Comparison of ENCODE assay signal across 22 cellular contexts in the genomic region with DNA sequence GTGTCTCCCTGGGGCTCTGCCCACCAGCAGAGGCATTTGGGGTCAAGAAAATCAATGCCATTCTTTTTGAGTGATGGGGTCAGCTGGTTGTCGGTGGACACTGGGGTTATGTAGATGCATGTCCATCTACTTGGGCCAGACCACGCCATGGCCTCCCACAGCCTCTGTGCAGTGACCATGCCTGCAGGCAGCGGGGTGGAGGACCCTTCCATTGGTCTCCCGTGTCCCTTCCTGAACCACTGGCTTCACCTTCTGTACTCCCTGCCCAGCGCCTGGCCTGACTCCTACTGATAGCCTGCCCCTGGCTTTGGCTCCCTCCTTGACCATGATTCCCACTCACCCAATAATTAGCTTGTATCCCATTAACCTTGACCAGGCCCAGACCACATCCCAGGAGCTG. TPM values are rescaled to one million over a fixed set of nuclear protein-coding genes. Genes with fewer than 3 reads are reported as not detected.
"Had no signal": no experiment of that assay in that cellular context is flagged by ENCODE, and none has a peak within 500 bp of the region (broad histone marks: within the 10 kb centered on the region; RNA-seq: fewer than 3 reads in every experiment).

No MANE protein-coding gene starts in this region.

- H3K9me3 ChIP-seq: adrenal gland had no signal

- H3K27me3 Mint-ChIP-seq: activated naive CD8-positive, alpha-beta T cell treated with anti-CD3 and anti-CD28 coated beads, Interleukin-2, amount 10 ng/mL, durations not matched to agents 7 days and 5 days had no signal

- H3K4me1 Mint-ChIP-seq: activated naive CD8-positive, alpha-beta T cell treated with anti-CD3 and anti-CD28 coated beads, Interleukin-2, amount 10 ng/mL, durations not matched to agents 7 days and 5 days had no signal

- H3K27ac ChIP-seq: adrenal gland, KMS-11, PC-9 had no signal

- H3K4me1 ChIP-seq: adrenal gland had no signal

- DNase-seq: activated CD4-positive, alpha-beta T cell treated with anti-CD3 and anti-CD28 coated beads for 48 hours; activated CD4-positive, alpha-beta T cell treated with anti-CD3 and anti-CD28 coated beads, Interleukin-2, amount 50 U/mL, for 4 hours; activated CD4-positive, CD25-positive, alpha-beta regulatory T cell treated with anti-CD3 and anti-CD28 coated beads, Interleukin-2, amount 50 U/mL, for 72 hours; activated CD8-positive, alpha-beta memory T cell treated with anti-CD3 and anti-CD28 coated beads, Interleukin-2, amount 50 U/mL, for 48 hours; activated CD8-positive, alpha-beta T cell treated with anti-CD3 and anti-CD28 coated beads, Interleukin-2, amount 10 ng/mL, durations not matched to agents 7 days and 5 days; activated naive CD4-positive, alpha-beta T cell treated with anti-CD3 and anti-CD28 coated beads, Interleukin-2, amount 50 U/mL, for 16 hours; activated naive CD8-positive, alpha-beta T cell treated with anti-CD3 and anti-CD28 coated beads, Interleukin-2, amount 10 ng/mL, durations not matched to agents 7 days and 5 days; activated T-cell treated with anti-CD3 and anti-CD28 coated beads, Interleukin-2, amount 50 U/mL, for 1 hour; adrenal gland; anterior cingulate cortex; central memory CD4-positive, alpha-beta T cell; NCI-H1105; NCI-H1436; NCI-H1694 treated with DMSO at 0.1 percent for 48 hours; NCI-H2029 treated with DMSO at 0.1 percent for 48 hours; NCI-H524; PC-9; SHP77 treated with DMSO at 0.1 percent for 48 hours had no signal

- H3K4me2 ChIP-seq: KMS-11, PC-9 had no signal

- H3K9ac ChIP-seq: KMS-11 had no signal

- H3K36me3 ChIP-seq: adrenal gland had no signal

- H3K27me3 ChIP-seq: adrenal gland had no signal

- H3K27ac Mint-ChIP-seq: activated CD8-positive, alpha-beta T cell treated with anti-CD3 and anti-CD28 coated beads, Interleukin-2, amount 10 ng/mL, durations not matched to agents 7 days and 5 days; activated naive CD8-positive, alpha-beta T cell treated with anti-CD3 and anti-CD28 coated beads, Interleukin-2, amount 10 ng/mL, durations not matched to agents 7 days and 5 days; T-helper 1 cell treated with Interleukin-12 subunit alpha and Interleukin-12 subunit beta and Interleukin-4 antibody, amounts not matched to agents 30 μg/mL and 1 μg/mL, for 36 hours had no signal

- H2AFZ ChIP-seq: PC-9 had no signal

- H3K4me3 ChIP-seq: adrenal gland, PC-9 had no signal

- H3K4me3 Mint-ChIP-seq: activated CD8-positive, alpha-beta T cell treated with anti-CD3 and anti-CD28 coated beads, Interleukin-2, amount 10 ng/mL, durations not matched to agents 7 days and 5 days; activated naive CD8-positive, alpha-beta T cell treated with anti-CD3 and anti-CD28 coated beads, Interleukin-2, amount 10 ng/mL, durations not matched to agents 7 days and 5 days; T-helper 1 cell treated with Interleukin-12 subunit alpha and Interleukin-12 subunit beta and Interleukin-4 antibody, amounts not matched to agents 30 μg/mL and 1 μg/mL, for 36 hours had no signal

- ATAC-seq: activated CD8-positive, alpha-beta T cell treated with anti-CD3 and anti-CD28 coated beads, Interleukin-2, amount 10 ng/mL, durations not matched to agents 7 days and 5 days had no signal

- H3K9me3 Mint-ChIP-seq: activated naive CD8-positive, alpha-beta T cell treated with anti-CD3 and anti-CD28 coated beads, Interleukin-2, amount 10 ng/mL, durations not matched to agents 7 days and 5 days; T-helper 1 cell treated with Interleukin-12 subunit alpha and Interleukin-12 subunit beta and Interleukin-4 antibody, amounts not matched to agents 30 μg/mL and 1 μg/mL, for 36 hours had no signal

RNA-seq across cellular contexts. Expression of a gene that starts 28.0 kb away (rescaled TPM):
- total RNA-seq: MCF 10A, SK-MEL-5 had no signal
